In the genomic region with DNA sequence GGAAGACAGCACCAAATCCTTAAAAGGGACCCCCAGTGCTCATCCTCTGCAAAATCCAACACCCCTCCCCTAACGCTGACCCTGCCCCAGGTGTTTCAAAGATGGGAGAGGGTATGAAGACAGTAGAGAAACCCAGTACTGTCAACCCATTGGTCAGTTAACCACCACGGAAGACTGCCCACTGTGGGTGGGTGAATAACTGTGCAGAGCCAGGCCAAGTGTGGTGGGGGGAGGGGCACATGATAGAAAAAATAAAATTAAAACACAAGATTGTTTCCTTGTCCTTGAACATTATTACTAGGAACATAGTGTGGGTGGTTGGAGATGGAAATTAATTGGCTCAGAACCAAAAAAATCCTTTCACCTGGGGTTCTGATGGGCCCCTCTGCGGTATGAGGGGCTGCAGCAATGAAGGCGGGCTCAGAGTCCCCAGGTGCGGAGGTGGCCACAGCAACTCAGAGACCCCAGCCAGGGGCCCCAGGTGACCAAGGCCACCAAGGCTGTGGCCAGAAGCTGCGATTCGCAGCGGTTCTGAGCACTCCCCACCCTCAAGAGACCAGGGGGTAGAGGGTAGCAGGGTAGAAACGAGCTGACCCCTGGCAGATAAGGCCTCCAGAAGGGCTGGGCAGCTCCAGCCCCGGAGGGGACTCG, we compare ENCODE assay signal across 1 cellular context.
TF ChIP-seq lines count a peak whose summit lies in the region.

No MANE protein-coding gene starts in this region.

TF ChIP-seq in K562, 482 proteins besides CTCF, POLR2A, EP300 and RAD21:
- no peak for TF ChIP-seq FIP1L1 (IDR thresholded peaks at IDR 0.05; ENCODE audit: low read depth, low read length, poor library complexity, severe bottlenecking)
- TF ChIP-seq NFIC (IDR thresholded peaks at IDR 0.05), result peak; percentile 67; the same call in 1 of the 2 replicates
- no peak for TF ChIP-seq HOXB6 (CRISPR knock-in tag; IDR thresholded peaks at IDR 0.05; ENCODE audit: borderline replicate concordance)
- TF ChIP-seq, protein P1, sequence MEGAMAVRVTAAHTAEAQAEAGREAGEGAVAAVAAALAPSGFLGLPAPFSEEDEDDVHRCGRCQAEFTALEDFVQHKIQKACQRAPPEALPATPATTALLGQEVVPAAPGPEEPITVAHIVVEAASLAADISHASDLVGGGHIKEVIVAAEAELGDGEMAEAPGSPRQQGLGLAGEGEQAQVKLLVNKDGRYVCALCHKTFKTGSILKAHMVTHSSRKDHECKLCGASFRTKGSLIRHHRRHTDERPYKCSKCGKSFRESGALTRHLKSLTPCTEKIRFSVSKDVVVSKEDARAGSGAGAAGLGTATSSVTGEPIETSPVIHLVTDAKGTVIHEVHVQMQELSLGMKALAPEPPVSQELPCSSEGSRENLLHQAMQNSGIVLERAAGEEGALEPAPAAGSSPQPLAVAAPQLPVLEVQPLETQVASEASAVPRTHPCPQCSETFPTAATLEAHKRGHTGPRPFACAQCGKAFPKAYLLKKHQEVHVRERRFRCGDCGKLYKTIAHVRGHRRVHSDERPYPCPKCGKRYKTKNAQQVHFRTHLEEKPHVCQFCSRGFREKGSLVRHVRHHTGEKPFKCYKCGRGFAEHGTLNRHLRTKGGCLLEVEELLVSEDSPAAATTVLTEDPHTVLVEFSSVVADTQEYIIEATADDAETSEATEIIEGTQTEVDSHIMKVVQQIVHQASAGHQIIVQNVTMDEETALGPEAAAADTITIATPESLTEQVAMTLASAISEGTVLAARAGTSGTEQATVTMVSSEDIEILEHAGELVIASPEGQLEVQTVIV (CRISPR knock-in tag; IDR thresholded peaks at IDR 0.05; ENCODE audit: borderline replicate concordance), result no peak
- TF ChIP-seq MAZ (CRISPR knock-in tag; conservative IDR thresholded peaks at IDR 0.05 in 1 of 2, IDR thresholded peaks at IDR 0.05 in 1 of 2), result 0 out of 4 replicates have a peak, but pooled peaks of 1 of the 2 experiments have one; percentile 39
- TF ChIP-seq, protein P2, sequence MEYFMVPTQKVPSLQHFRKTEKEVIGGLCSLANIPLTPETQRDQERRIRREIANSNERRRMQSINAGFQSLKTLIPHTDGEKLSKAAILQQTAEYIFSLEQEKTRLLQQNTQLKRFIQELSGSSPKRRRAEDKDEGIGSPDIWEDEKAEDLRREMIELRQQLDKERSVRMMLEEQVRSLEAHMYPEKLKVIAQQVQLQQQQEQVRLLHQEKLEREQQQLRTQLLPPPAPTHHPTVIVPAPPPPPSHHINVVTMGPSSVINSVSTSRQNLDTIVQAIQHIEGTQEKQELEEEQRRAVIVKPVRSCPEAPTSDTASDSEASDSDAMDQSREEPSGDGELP (CRISPR knock-in tag; IDR thresholded peaks at IDR 0.05; ENCODE audit: borderline replicate concordance), result 0 out of 2 replicates have a peak, but pooled peaks have one; percentile 30
- TF ChIP-seq RBFOX2 (IDR thresholded peaks at IDR 0.05; ENCODE audit: low read depth, low read length), result peak; percentile 57; the same call in 1 of the 2 replicates
TF ChIP-seq in K562: peak in this region for 4.
